ENCODE assay signal across 1 cellular context in the genomic region with DNA sequence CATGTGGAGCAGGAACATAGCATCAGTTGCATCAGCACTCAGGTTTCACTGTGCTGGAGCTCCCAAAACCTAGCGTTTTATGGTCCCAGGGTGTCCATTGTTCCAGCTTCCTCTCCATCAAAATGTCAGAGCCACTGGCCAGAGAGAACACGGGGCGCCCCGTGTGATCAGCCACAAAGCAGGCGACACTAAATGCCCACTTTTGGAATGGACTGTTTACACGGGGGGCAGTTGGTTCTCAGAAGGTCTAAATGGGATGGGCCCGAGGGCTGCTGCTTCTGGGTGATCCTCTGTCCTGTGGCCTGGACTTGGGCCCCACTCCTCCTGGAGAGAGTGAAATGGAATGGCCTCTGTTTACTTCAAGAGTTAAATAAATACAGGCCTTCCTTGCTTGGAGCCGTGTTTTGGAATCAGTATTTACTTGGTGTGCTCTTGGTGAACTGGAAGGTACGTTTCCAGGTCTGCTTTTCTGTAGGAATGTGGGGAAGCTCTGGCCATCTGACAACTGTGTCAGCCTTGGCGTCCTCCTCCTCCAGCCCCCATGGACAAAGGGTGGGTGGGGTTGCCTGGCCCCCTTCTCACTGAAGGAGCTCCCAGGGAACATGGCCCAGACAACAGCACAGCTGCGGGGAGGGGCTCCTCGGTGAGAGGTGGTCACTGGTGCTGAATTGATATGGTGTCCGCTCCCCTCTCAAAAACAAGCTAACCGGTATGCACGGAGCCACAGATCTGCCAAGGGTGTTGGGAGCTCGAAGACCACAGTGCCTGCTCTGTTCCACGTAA.
TF ChIP-seq lines count a peak whose summit lies in the region.

No MANE protein-coding gene starts in this region.

TF ChIP-seq in HepG2, 621 proteins besides CTCF, POLR2A, EP300 and RAD21 (continued from another document and continues in another):
- no peak for TF ChIP-seq ZNF18 (CRISPR knock-in tag; IDR thresholded peaks at IDR 0.05; ENCODE audit: insufficient replicate concordance)
- no peak for TF ChIP-seq ZHX1 (CRISPR knock-in tag; IDR thresholded peaks at IDR 0.05; ENCODE audit: low read depth)
- no peak for TF ChIP-seq ZNF326 (CRISPR knock-in tag; IDR thresholded peaks at IDR 0.05; ENCODE audit: borderline replicate concordance)
- no peak for TF ChIP-seq CREB1 (IDR thresholded peaks at IDR 0.05)
- TF ChIP-seq CREB1 (CRISPR knock-in tag; IDR thresholded peaks at IDR 0.05) = no peak
- TF ChIP-seq ZNF577 (CRISPR knock-in tag; IDR thresholded peaks at IDR 0.05; ENCODE audit: borderline replicate concordance, low read depth) = no peak
- TF ChIP-seq ZNF335 (CRISPR knock-in tag; IDR thresholded peaks at IDR 0.05) = no peak
- TF ChIP-seq FOXA1 (IDR thresholded peaks at IDR 0.05) = no peak
- peak; percentile 89 for TF ChIP-seq FOXA1 (CRISPR knock-in tag; IDR thresholded peaks at IDR 0.05)
- TF ChIP-seq ZNF567 (CRISPR knock-in tag; IDR thresholded peaks at IDR 0.05; ENCODE audit: borderline replicate concordance) = no peak
- TF ChIP-seq ZNF878 (CRISPR knock-in tag; IDR thresholded peaks at IDR 0.05) = peak; percentile 24; the same call in 1 of the 2 replicates
- no peak for TF ChIP-seq IKZF1 (IDR thresholded peaks at IDR 0.05)
- no peak for TF ChIP-seq ATRX (CRISPR knock-in tag; IDR thresholded peaks at IDR 0.05; ENCODE audit: borderline replicate concordance)
- TF ChIP-seq ATAD3A (CRISPR knock-in tag; IDR thresholded peaks at IDR 0.05) = no peak
- TF ChIP-seq FOXJ3 (CRISPR knock-in tag; IDR thresholded peaks at IDR 0.05; ENCODE audit: borderline replicate concordance) = peak; percentile 73; the same call in 1 of the 2 replicates
- no peak; the same call in 1 of the 2 replicates for TF ChIP-seq ZNF556 (CRISPR knock-in tag; IDR thresholded peaks at IDR 0.05; ENCODE audit: borderline replicate concordance)
- TF ChIP-seq, protein P1, sequence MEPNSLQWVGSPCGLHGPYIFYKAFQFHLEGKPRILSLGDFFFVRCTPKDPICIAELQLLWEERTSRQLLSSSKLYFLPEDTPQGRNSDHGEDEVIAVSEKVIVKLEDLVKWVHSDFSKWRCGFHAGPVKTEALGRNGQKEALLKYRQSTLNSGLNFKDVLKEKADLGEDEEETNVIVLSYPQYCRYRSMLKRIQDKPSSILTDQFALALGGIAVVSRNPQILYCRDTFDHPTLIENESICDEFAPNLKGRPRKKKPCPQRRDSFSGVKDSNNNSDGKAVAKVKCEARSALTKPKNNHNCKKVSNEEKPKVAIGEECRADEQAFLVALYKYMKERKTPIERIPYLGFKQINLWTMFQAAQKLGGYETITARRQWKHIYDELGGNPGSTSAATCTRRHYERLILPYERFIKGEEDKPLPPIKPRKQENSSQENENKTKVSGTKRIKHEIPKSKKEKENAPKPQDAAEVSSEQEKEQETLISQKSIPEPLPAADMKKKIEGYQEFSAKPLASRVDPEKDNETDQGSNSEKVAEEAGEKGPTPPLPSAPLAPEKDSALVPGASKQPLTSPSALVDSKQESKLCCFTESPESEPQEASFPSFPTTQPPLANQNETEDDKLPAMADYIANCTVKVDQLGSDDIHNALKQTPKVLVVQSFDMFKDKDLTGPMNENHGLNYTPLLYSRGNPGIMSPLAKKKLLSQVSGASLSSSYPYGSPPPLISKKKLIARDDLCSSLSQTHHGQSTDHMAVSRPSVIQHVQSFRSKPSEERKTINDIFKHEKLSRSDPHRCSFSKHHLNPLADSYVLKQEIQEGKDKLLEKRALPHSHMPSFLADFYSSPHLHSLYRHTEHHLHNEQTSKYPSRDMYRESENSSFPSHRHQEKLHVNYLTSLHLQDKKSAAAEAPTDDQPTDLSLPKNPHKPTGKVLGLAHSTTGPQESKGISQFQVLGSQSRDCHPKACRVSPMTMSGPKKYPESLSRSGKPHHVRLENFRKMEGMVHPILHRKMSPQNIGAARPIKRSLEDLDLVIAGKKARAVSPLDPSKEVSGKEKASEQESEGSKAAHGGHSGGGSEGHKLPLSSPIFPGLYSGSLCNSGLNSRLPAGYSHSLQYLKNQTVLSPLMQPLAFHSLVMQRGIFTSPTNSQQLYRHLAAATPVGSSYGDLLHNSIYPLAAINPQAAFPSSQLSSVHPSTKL (CRISPR knock-in tag; IDR thresholded peaks at IDR 0.05) = peak; percentile 90
- TF ChIP-seq HNRNPK (IDR thresholded peaks at IDR 0.05; ENCODE audit: low read depth, low read length, poor library complexity, severe bottlenecking) = no peak
- TF ChIP-seq YEATS2 (CRISPR knock-in tag; IDR thresholded peaks at IDR 0.05; ENCODE audit: borderline replicate concordance) = peak; percentile 33; the same call in 1 of the 2 replicates
- no peak for TF ChIP-seq HNRNPL (IDR thresholded peaks at IDR 0.05; ENCODE audit: low read depth, low read length)
- no peak for TF ChIP-seq MNT (IDR thresholded peaks at IDR 0.05)
- no peak; a peak in 1 of 4 replicates for TF ChIP-seq REST (IDR thresholded peaks at IDR 0.05; ENCODE audit: borderline replicate concordance in 1 of 2, low read depth in 1 of 2, low read length in 2 of 2)
- TF ChIP-seq IRF2 (CRISPR knock-in tag; IDR thresholded peaks at IDR 0.05) = 0 out of 2 replicates have a peak, but pooled peaks have one; percentile 35
- no peak for TF ChIP-seq ZNF274 (CRISPR knock-in tag; IDR thresholded peaks at IDR 0.05)
- no peak; the same call in none of the 2 replicates for TF ChIP-seq MIXL1 (CRISPR knock-in tag; IDR thresholded peaks at IDR 0.05)
- TF ChIP-seq CREBL2 (CRISPR knock-in tag; IDR thresholded peaks at IDR 0.05; ENCODE audit: borderline replicate concordance) = no peak
- no peak for TF ChIP-seq NPAS2 (CRISPR knock-in tag; IDR thresholded peaks at IDR 0.05; ENCODE audit: borderline replicate concordance)
- no peak for TF ChIP-seq ZNF20 (CRISPR knock-in tag; IDR thresholded peaks at IDR 0.05)
- TF ChIP-seq, protein P2, sequence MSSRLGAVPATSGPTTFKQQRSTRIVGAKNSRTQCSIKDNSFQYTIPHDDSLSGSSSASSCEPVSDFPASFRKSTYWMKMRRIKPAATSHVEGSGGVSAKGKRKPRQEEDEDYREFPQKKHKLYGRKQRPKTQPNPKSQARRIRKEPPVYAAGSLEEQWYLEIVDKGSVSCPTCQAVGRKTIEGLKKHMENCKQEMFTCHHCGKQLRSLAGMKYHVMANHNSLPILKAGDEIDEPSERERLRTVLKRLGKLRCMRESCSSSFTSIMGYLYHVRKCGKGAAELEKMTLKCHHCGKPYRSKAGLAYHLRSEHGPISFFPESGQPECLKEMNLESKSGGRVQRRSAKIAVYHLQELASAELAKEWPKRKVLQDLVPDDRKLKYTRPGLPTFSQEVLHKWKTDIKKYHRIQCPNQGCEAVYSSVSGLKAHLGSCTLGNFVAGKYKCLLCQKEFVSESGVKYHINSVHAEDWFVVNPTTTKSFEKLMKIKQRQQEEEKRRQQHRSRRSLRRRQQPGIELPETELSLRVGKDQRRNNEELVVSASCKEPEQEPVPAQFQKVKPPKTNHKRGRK (CRISPR knock-in tag; IDR thresholded peaks at IDR 0.05) = no peak
- no peak for TF ChIP-seq ZNF570 (CRISPR knock-in tag; IDR thresholded peaks at IDR 0.05; ENCODE audit: borderline replicate concordance)
- no peak; the same call in 1 of the 2 replicates for TF ChIP-seq FOSL2 (CRISPR knock-in tag; IDR thresholded peaks at IDR 0.05)
- peak; percentile 46; the same call in 1 of the 2 replicates for TF ChIP-seq GFI1 (CRISPR knock-in tag; IDR thresholded peaks at IDR 0.05; ENCODE audit: borderline replicate concordance)
- peak in 1 of 2 experiments; percentile 14; a peak in 2 of 4 replicates for TF ChIP-seq HMGXB4 (CRISPR knock-in tag; IDR thresholded peaks at IDR 0.05; ENCODE audit: borderline replicate concordance in 1 of 2, low read depth in 1 of 2)
- TF ChIP-seq ZNF780A (CRISPR knock-in tag; IDR thresholded peaks at IDR 0.05) = no peak
- no peak for TF ChIP-seq E2F2 (CRISPR knock-in tag; IDR thresholded peaks at IDR 0.05; ENCODE audit: borderline replicate concordance)
- peak; percentile 45; the same call in 1 of the 2 replicates for TF ChIP-seq SPEN (CRISPR knock-in tag; IDR thresholded peaks at IDR 0.05; ENCODE audit: low read depth)
- no peak for TF ChIP-seq ZNF547 (CRISPR knock-in tag; IDR thresholded peaks at IDR 0.05)
- no peak for TF ChIP-seq KLF9 (CRISPR knock-in tag; IDR thresholded peaks at IDR 0.05; ENCODE audit: low read depth)
- TF ChIP-seq SNAPC2 (CRISPR knock-in tag; IDR thresholded peaks at IDR 0.05) = no peak
- no peak for TF ChIP-seq RFXAP (CRISPR knock-in tag; IDR thresholded peaks at IDR 0.05; ENCODE audit: borderline replicate concordance)
